In genomic region chr3:186239321-186239720, GRCh38 we compare ENCODE assay signal across 14 cellular contexts.
DNase-seq lines count a peak whose midpoint lies in the region; ATAC-seq, FAIRE-seq and TF ChIP-seq lines count a peak whose summit lies in the region.
"Had no signal": no experiment of that assay in that cellular context is flagged by ENCODE, and none has a peak within 500 bp of the region (broad histone marks: within the 10 kb centered on the region; RNA-seq: fewer than 3 reads in every experiment).

No MANE protein-coding gene starts in this region.

- no peaks in the 10 kb centered on the region for H3K79me2 ChIP-seq in HepG2 (ENCODE audit: insufficient read depth, low read length)

- FAIRE-seq in HepG2 (lab: Jason Lieb, UNC): no peak

- WGBS in HepG2 (ENCODE audit: low lambda C conversion rate): 97% methylated on average over 10 of the region's 10 CpGs
- 81% methylated on average over 6 of the region's 10 CpGs for WGBS in right lobe of liver (ENCODE audit: insufficient coverage, low coverage, low lambda C conversion rate, missing lambda C conversion rate)

- H4K20me1 ChIP-seq in HepG2 (ENCODE audit: insufficient read depth, low read length): no peaks in the 10 kb centered on the region

- TF ChIP-seq EP300 in HepG2 (IDR thresholded peaks at IDR 0.05; ENCODE audit: low read depth in 2 of 2, low read length in 2 of 2): no peak
- no peak for TF ChIP-seq EP300 in HepG2 (CRISPR knock-in tag; IDR thresholded peaks at IDR 0.05; ENCODE audit: borderline replicate concordance)

- H3K4me3 Mint-ChIP-seq in type B pancreatic cell: no peak overlapping the region
- H3K4me3 Mint-ChIP-seq: CD4-positive, alpha-beta memory T cell had no signal

- no peaks in the 10 kb centered on the region for H3K36me3 Mint-ChIP-seq in type B pancreatic cell
- H3K36me3 Mint-ChIP-seq: CD4-positive, alpha-beta memory T cell had no signal

- no TSS peak for BruUV-seq in HepG2 (replicated peaks; lab: Mats Ljungman, UMichigan)

- in situ Hi-C loops in HepG2 (cut with HindIII; ENCODE audit: extremely low pct_ligation_motif_present, low pct_unique_long_range_greater_than_20kb): no loop called here

- no peak for TF ChIP-seq RAD21 in HepG2 (CRISPR knock-in tag; IDR thresholded peaks at IDR 0.05)

- H3K27ac ChIP-seq in HepG2 (ENCODE audit: extremely low read length, insufficient read depth, low read length): no peak overlapping the region
- no peak overlapping the region for H3K27ac ChIP-seq in right lobe of liver
- H3K27ac ChIP-seq in SJCRH30: no peak overlapping the region
- H3K27ac ChIP-seq: cardiac muscle cell, skin epidermis had no signal

- H3K4me2 ChIP-seq in HepG2 (ENCODE audit: low read depth, low read length): no peak overlapping the region

- H3K4me1 Mint-ChIP-seq in type B pancreatic cell (ENCODE audit: unreplicated experiment): no peaks in the 10 kb centered on the region

- ATAC-seq in HepG2 (no peak), right lobe of liver (no peak), esophagus mucosa (no peak)
- ATAC-seq: stimulated activated naive CD8-positive, alpha-beta T cell treated with anti-CD3 and anti-CD28 coated beads, Interleukin-15, Interleukin-2, amounts not matched to agents 100 U/mL and 50 U/mL, for 24 hours had no signal

- H2AFZ ChIP-seq in HepG2 (ENCODE audit: low read length): no peak overlapping the region

- intact Hi-C loops in HepG2 (cut with micrococcal nuclease; ENCODE audit: unreplicated experiment): no loop called here
- intact Hi-C loops in right lobe of liver (cut with DNase I): no loop called here

- TF ChIP-seq CTCF in HepG2 (CRISPR knock-in tag; IDR thresholded peaks at IDR 0.05) (no peak), right lobe of liver (IDR thresholded peaks at IDR 0.05) (no peak), fibroblast of villous mesenchyme (IDR thresholded peaks at IDR 0.05; ENCODE audit: insufficient read depth, low read depth, low read length) (no peak), type B pancreatic cell (conservative IDR thresholded peaks at IDR 0.05) (peak; percentile 33)

- no peaks in the 10 kb centered on the region; a peak in 1 of 5 replicates for H3K36me3 ChIP-seq in HepG2 (replicated peaks in 1 of 2; ENCODE audit: control insufficient read depth in 1 of 2, insufficient read depth in 2 of 2, low read length in 2 of 2)
- H3K36me3 ChIP-seq in right lobe of liver: no peaks in the 10 kb centered on the region
- no peaks in the 10 kb centered on the region for H3K36me3 ChIP-seq in SJCRH30
- H3K36me3 ChIP-seq: cardiac muscle cell had no signal

- H3K9ac ChIP-seq in HepG2 (ENCODE audit: insufficient read depth, low read depth, low read length): no peak overlapping the region

- TF ChIP-seq POLR2A in HepG2 (IDR thresholded peaks at IDR 0.05; ENCODE audit: insufficient read depth in 1 of 2, low read depth in 2 of 2, low read length in 2 of 2) (no peak), right lobe of liver (IDR thresholded peaks at IDR 0.05) (no peak)

- H3K27me3 ChIP-seq in HepG2 (ENCODE audit: control insufficient read depth in 1 of 2, insufficient read depth in 2 of 2, low read length in 2 of 2) (no peaks in the 10 kb centered on the region), right lobe of liver (no peaks in the 10 kb centered on the region), SJCRH30 (no peaks in the 10 kb centered on the region)
- H3K27me3 ChIP-seq: cardiac muscle cell had no signal

- CTCF ChIA-PET in HepG2 (lab: Yijun Ruan, JAX; ENCODE audit: low intra/inter-chr PET ratio, low total read pairs): no interaction called here

- no peaks in the 10 kb centered on the region for H3K9me3 Mint-ChIP-seq in type B pancreatic cell
- H3K9me3 Mint-ChIP-seq: CD4-positive, alpha-beta memory T cell had no signal

- peaks cover 19% of the 10 kb centered on the region for H3K4me1 ChIP-seq in HepG2 (ENCODE audit: insufficient read depth, low read length)
- H3K4me1 ChIP-seq in right lobe of liver: peaks cover 0 to 5% (median 2%) of the 10 kb centered on the region in 4 donors
- no peaks in the 10 kb centered on the region; the same call in 1 of the 2 replicates for H3K4me1 ChIP-seq in SJCRH30

- DNase-seq in HepG2 (ENCODE audit: low spot score) (no peak), right lobe of liver (no peak), SJCRH30 (peak; percentile 72 to 82), fibroblast of villous mesenchyme (ENCODE audit: low read depth) (peak; percentile 19), type B pancreatic cell (ENCODE audit: extremely low spot score, unreplicated experiment) (no peak), NCI-H1930 (lab: John Stamatoyannopoulos, UW) (no peak), DMS114 treated with DMSO at 0.1 percent for 48 hours (lab: John Stamatoyannopoulos, UW; ENCODE audit: unreplicated experiment) (no peak)
- DNase-seq: activated CD4-positive, alpha-beta T cell treated with anti-CD3 and anti-CD28 coated beads for 4 hours; CD4-positive, alpha-beta memory T cell; NCI-H2171 treated with DMSO at 0.1 percent for 48 hours; stimulated activated naive CD8-positive, alpha-beta T cell treated with anti-CD3 and anti-CD28 coated beads, Interleukin-15, Interleukin-2, amounts not matched to agents 100 U/mL and 50 U/mL, for 24 hours had no signal

- H3K27me3 Mint-ChIP-seq in type B pancreatic cell: peaks cover 9% of the 10 kb centered on the region

- H3K27ac Mint-ChIP-seq in type B pancreatic cell: no peak overlapping the region
- H3K27ac Mint-ChIP-seq: CD4-positive, alpha-beta memory T cell had no signal

- H3K4me3 ChIP-seq in HepG2 (replicated peaks in 1 of 3; ENCODE audit: insufficient read depth in 1 of 3, low read depth in 2 of 3, low read length in 3 of 3) (no peak overlapping the region), right lobe of liver (no peak overlapping the region), SJCRH30 (no peak overlapping the region), fibroblast of villous mesenchyme (ENCODE audit: low read depth, low read length) (no peak overlapping the region)
- H3K4me3 ChIP-seq: cardiac muscle cell, skin epidermis had no signal

- POLR2A ChIA-PET in HepG2 (lab: Yijun Ruan, JAX): no interaction called here

- H3K9me3 ChIP-seq in HepG2 (ENCODE audit: low read length) (no peaks in the 10 kb centered on the region), right lobe of liver (no peaks in the 10 kb centered on the region), SJCRH30 (replicated peaks) (no peaks in the 10 kb centered on the region)

TF ChIP-seq in HepG2, 621 proteins besides CTCF, POLR2A, EP300 and RAD21:
- TF ChIP-seq RFX1 (IDR thresholded peaks at IDR 0.05): peak; percentile 47; the same call in 1 of the 2 replicates
- no peak for TF ChIP-seq MAF1 (CRISPR knock-in tag; IDR thresholded peaks at IDR 0.05; ENCODE audit: borderline replicate concordance)
- TF ChIP-seq ZMYM3 (CRISPR knock-in tag; IDR thresholded peaks at IDR 0.05): no peak

Comparison
In these comparisons a context has a peak if more than half of its experiments do, and no peak if none do; other contexts are left out.
1. DNase-seq: peak in SJCRH30 (2 of 2) and fibroblast of villous mesenchyme (single experiment); none in HepG2 (single experiment), right lobe of liver (0 of 3), type B pancreatic cell (single experiment), NCI-H1930 (0 of 2) and DMS114 treated with DMSO at 0.1 percent for 48 hours (single experiment).